ENCODE assay signal across 16 cellular contexts in the genomic region with DNA sequence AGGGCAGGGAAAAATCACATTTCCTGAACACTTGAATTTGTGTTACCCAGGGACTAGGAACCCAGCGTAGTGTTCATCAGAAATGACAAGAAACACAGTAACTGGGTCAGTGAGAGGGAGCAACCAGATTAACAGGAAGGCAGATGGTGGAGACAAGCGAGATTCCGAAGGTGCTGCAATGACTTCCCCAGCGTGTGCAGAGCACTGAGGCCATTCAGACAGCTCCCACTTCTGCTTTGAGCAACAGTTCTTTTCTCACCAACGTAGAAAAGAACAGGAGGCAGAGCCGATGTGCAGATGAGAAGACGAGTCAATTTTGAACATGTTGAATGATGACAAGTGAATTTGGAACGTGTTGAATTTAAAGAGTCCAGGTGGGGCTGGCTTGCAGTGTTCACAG.
DNase-seq lines count a peak whose midpoint lies in the region; ATAC-seq and TF ChIP-seq lines count a peak whose summit lies in the region.
"Had no signal": no experiment of that assay in that cellular context is flagged by ENCODE, and none has a peak within 500 bp of the region (broad histone marks: within the 10 kb centered on the region; RNA-seq: fewer than 3 reads in every experiment).

No MANE protein-coding gene starts in this region.

- H3K36me3 ChIP-seq in testis (ENCODE audit: low read depth, missing control alignments) (no peaks in the 10 kb centered on the region), prostate gland (no peaks in the 10 kb centered on the region)
- H3K36me3 ChIP-seq: BE2C, gastrocnemius medialis, lower lobe of right lung had no signal

- H3K27me3 ChIP-seq in testis (no peaks in the 10 kb centered on the region), prostate gland (replicated peaks; ENCODE audit: insufficient read depth) (no peaks in the 10 kb centered on the region)
- H3K27me3 ChIP-seq: BE2C, gastrocnemius medialis had no signal

- H3K9me3 ChIP-seq in testis (no peaks in the 10 kb centered on the region), prostate gland (no peaks in the 10 kb centered on the region)
- H3K9me3 ChIP-seq: BE2C, gastrocnemius medialis, lower lobe of right lung had no signal

- WGBS in testis, 2 donors = 70 to 82% methylated on average over 8 of the region's 8 CpGs
- 87% methylated on average over 8 of the region's 8 CpGs for WGBS in prostate gland

- TF ChIP-seq POLR2A in testis (IDR thresholded peaks at IDR 0.05) (no peak), prostate gland (IDR thresholded peaks at IDR 0.05) (no peak)

- H3K4me1 ChIP-seq in testis (no peaks in the 10 kb centered on the region), prostate gland (replicated peaks) (no peaks in the 10 kb centered on the region)
- H3K4me1 ChIP-seq: BE2C, gastrocnemius medialis, lower lobe of right lung had no signal

- no peaks in the 10 kb centered on the region for H3K36me3 Mint-ChIP-seq in endothelial cell (ENCODE audit: low read depth, unreplicated experiment)

- no peak overlapping the region for H3K4me3 Mint-ChIP-seq in endothelial cell (ENCODE audit: unreplicated experiment)
- H3K4me3 Mint-ChIP-seq: neural crest cell had no signal

- intact Hi-C loops in testis (cut with DNase I; ENCODE audit: low total_unique reads) (no loop called here), prostate gland (cut with DNase I) (no loop called here)

- DNase-seq in GF-D8 (lab: John Stamatoyannopoulos, UW) = peak; percentile 32
- peak; percentile 84 for DNase-seq in NOMO-1 treated with DMSO at 0.1 percent for 48 hours (lab: John Stamatoyannopoulos, UW; ENCODE audit: unreplicated experiment)
- DNase-seq in left lobe of liver (ENCODE audit: low spot score) = no peak
- no peak for DNase-seq in endothelial cell (ENCODE audit: low spot score)
- DNase-seq in middle frontal gyrus (ENCODE audit: extremely low spot score, low spot score) = no peak
- DNase-seq in testis = no peak
- DNase-seq in prostate gland (ENCODE audit: low spot score) = no peak
- DNase-seq: activated gamma-delta T cell, aorta, BE2C, gastrocnemius medialis, lower lobe of right lung, retina had no signal

- H3K27ac Mint-ChIP-seq in endothelial cell (ENCODE audit: unreplicated experiment) = no peak overlapping the region

- peaks cover 7% of the 10 kb centered on the region for H3K27me3 Mint-ChIP-seq in endothelial cell (ENCODE audit: unreplicated experiment)

- no peaks in the 10 kb centered on the region for H3K9me3 Mint-ChIP-seq in endothelial cell (ENCODE audit: unreplicated experiment)
- H3K9me3 Mint-ChIP-seq: neural crest cell had no signal

- H3K27ac ChIP-seq in testis (no peak overlapping the region), prostate gland (no peak overlapping the region)
- H3K27ac ChIP-seq: gastrocnemius medialis, lower lobe of right lung, VCaP had no signal

- TF ChIP-seq CTCF in endothelial cell (IDR thresholded peaks at IDR 0.05; ENCODE audit: unreplicated experiment) = no peak
- no peak for TF ChIP-seq CTCF in testis (IDR thresholded peaks at IDR 0.05)
- TF ChIP-seq CTCF in prostate gland (IDR thresholded peaks at IDR 0.05) = no peak

- H3K4me3 ChIP-seq in testis = no peak overlapping the region
- H3K4me3 ChIP-seq in prostate gland = no peak overlapping the region
- H3K4me3 ChIP-seq: gastrocnemius medialis, lower lobe of right lung had no signal

- peaks cover 3% of the 10 kb centered on the region for H3K4me1 Mint-ChIP-seq in endothelial cell (ENCODE audit: unreplicated experiment)

- ATAC-seq in GM19395 (IDR thresholded peaks at IDR 0.05; ENCODE audit: unreplicated experiment) (peak; percentile 47), left lobe of liver (peak; percentile 15)
- ATAC-seq: gastrocnemius medialis had no signal

Comparison
In these comparisons a context has a peak if more than half of its experiments do, and no peak if none do; other contexts are left out.
1. DNase-seq: peak in GF-D8 (single experiment) and NOMO-1 treated with DMSO at 0.1 percent for 48 hours (single experiment); none in left lobe of liver (single experiment), endothelial cell (single experiment), middle frontal gyrus (single experiment), testis (single experiment) and prostate gland (single experiment).